8 cellular contexts compared by ENCODE assay signal in genomic region chr13:33251131-33251629, GRCh38. TPM values are rescaled to one million over a fixed set of nuclear protein-coding genes. Genes with fewer than 3 reads are reported as not detected.
DNase-seq lines count a peak whose midpoint lies in the region; ATAC-seq and TF ChIP-seq lines count a peak whose summit lies in the region.

No MANE protein-coding gene starts in this region.

- no peak overlapping the region for H2BK15ac ChIP-seq in mesenchymal stem cell (ENCODE audit: low read depth, poor library complexity, severe bottlenecking)

- TF ChIP-seq CTCF in astrocyte of the spinal cord (IDR thresholded peaks at IDR 0.05; ENCODE audit: low read depth, low read length): no peak

- H3K4ac ChIP-seq in mesenchymal stem cell (ENCODE audit: low read depth in 1 of 2, low read length in 2 of 2): no peak overlapping the region

- H2BK12ac ChIP-seq in mesenchymal stem cell (ENCODE audit: low read length in 2 of 2): no peak overlapping the region

- no peak overlapping the region for H3K18ac ChIP-seq in mesenchymal stem cell (ENCODE audit: low read depth in 1 of 2, low read length in 2 of 2)

- peaks cover 0 to 2% of the 10 kb centered on the region in 2 experiments for H3K36me3 ChIP-seq in mesenchymal stem cell (ENCODE audit: control insufficient read depth in 1 of 2, insufficient read depth in 2 of 2, low read depth in 1 of 2, low read length in 2 of 2)

- H3K79me1 ChIP-seq in mesenchymal stem cell (replicated peaks; ENCODE audit: low read length, poor library complexity, severe bottlenecking): peaks cover 14% of the 10 kb centered on the region

- no peaks in the 10 kb centered on the region for H3K9me3 ChIP-seq in mesenchymal stem cell (ENCODE audit: control insufficient read depth, low read length)

- no peak overlapping the region for H4K91ac ChIP-seq in mesenchymal stem cell (ENCODE audit: low read length)

- H2BK5ac ChIP-seq in mesenchymal stem cell (ENCODE audit: low read depth, low read length, poor library complexity, severe bottlenecking): no peak overlapping the region

- H3K27ac ChIP-seq in mesenchymal stem cell (ENCODE audit: low read length, poor library complexity, severe bottlenecking) (peak overlapping the region; percentile 96), caudate nucleus (ENCODE audit: low read depth, low read length) (no peak overlapping the region)

- peaks cover 5% of the 10 kb centered on the region for H3K4me1 ChIP-seq in mesenchymal stem cell (ENCODE audit: control insufficient read depth, insufficient read depth, low read depth, low read length)

- H3K9ac ChIP-seq in mesenchymal stem cell (ENCODE audit: low read length): peak overlapping the region; percentile 25

- no peak overlapping the region for H3K14ac ChIP-seq in mesenchymal stem cell (ENCODE audit: low read length in 2 of 2)

- peak; percentile 86 for DNase-seq in AG20443 (ENCODE audit: low spot score)
- DNase-seq in HPDE6-E6E7 (ENCODE audit: extremely low spot score): peak; percentile 21
- DNase-seq in astrocyte of the spinal cord (ENCODE audit: low read depth, low spot score): peak; percentile 97
- DNase-seq in mesenchymal stem cell: peak; percentile 88
- DNase-seq in NCI-H526 (lab: John Stamatoyannopoulos, UW): no peak
- DNase-seq in caudate nucleus (lab: John Stamatoyannopoulos, UW): no peak
- no peak for DNase-seq in NCI-H510A treated with DMSO at 0.1 percent for 48 hours (lab: John Stamatoyannopoulos, UW)

- 0% methylated on average over 2 of the region's 2 CpGs for WGBS in mesenchymal stem cell

- H3K27me3 ChIP-seq in mesenchymal stem cell (ENCODE audit: control insufficient read depth in 1 of 2, insufficient read depth in 1 of 2, low read length in 2 of 2): no peaks in the 10 kb centered on the region

- no peak overlapping the region for H2AFZ ChIP-seq in mesenchymal stem cell (ENCODE audit: low read depth, low read length)

- ATAC-seq in GM19455 (IDR thresholded peaks at IDR 0.05; ENCODE audit: unreplicated experiment): peak; percentile 70

- H3K4me2 ChIP-seq in mesenchymal stem cell (ENCODE audit: low read length, poor library complexity, severe bottlenecking): peak overlapping the region; percentile 33

- in situ Hi-C loops in astrocyte of the spinal cord (cut with HindIII; ENCODE audit: low sequenced_read_pairs): no loop called here

- no peak overlapping the region for H2AK5ac ChIP-seq in mesenchymal stem cell (ENCODE audit: low read length, severe bottlenecking)

- no peak overlapping the region for H3K4me3 ChIP-seq in astrocyte of the spinal cord (ENCODE audit: low read depth, low read length)
- peak overlapping the region in 1 of 2 experiments; percentile 14 for H3K4me3 ChIP-seq in mesenchymal stem cell (ENCODE audit: insufficient read depth in 1 of 2, low read depth in 1 of 2, low read length in 2 of 2)

- H4K8ac ChIP-seq in mesenchymal stem cell (ENCODE audit: low read length): no peak overlapping the region

- no peak overlapping the region for H2BK120ac ChIP-seq in mesenchymal stem cell (ENCODE audit: low read depth, low read length)

- H3K23ac ChIP-seq in mesenchymal stem cell (ENCODE audit: low read length in 2 of 2): no peak overlapping the region

RNA-seq across cellular contexts. Expression of gene STARD13, which starts 34.4 kb away (rescaled TPM):
- polyA plus RNA-seq in mesenchymal stem cell (2013, experiment 1 of 2): 16.1 TPM
- polyA plus RNA-seq in mesenchymal stem cell (2013, experiment 2 of 2): 14.5 TPM

Comparison
In these comparisons a context has a peak if more than half of its experiments do, and no peak if none do; other contexts are left out.
1. DNase-seq: peak in AG20443 (single experiment), HPDE6-E6E7 (single experiment), astrocyte of the spinal cord (single experiment) and mesenchymal stem cell (single experiment); none in NCI-H526 (0 of 2), caudate nucleus (0 of 61) and NCI-H510A treated with DMSO at 0.1 percent for 48 hours (single experiment).